In the genomic region with DNA sequence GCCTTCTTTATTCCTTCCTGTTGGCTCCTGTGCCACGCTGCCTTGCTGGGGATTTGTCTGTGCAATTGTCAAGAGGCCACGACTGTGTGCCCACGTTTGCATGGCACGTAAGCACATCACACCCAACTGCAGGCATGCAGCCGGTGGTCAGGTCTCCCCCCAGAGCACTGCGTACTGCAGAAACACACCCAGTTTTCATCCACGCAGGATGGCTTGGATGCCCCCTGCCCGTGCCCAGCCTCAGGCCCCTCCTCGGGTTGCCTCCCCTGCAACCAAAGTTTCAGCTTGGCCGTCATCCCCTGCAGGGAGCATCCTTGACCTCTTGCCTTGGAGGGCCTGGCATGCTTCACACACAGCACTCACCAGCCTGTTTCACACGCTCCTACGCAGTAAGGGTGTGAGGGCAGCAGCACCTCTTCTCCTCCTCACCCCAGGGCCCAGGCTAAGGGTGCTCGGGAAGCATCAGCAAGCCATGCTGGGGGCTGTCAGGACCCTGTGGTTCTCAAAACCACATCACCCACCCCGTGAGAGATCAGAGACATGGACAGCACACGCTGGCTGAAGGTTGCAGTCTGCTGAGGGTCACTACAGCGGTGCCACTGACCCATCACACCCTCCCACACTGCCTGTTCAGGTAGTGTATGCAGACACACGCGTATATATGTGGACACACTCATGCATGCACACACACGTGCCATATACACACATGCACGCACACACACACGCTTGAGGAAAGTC, we compare ENCODE assay signal across 2 cellular contexts.
TF ChIP-seq lines count a peak whose summit lies in the region.

No MANE protein-coding gene starts in this region.

TF ChIP-seq in IMR-90, 13 proteins besides CTCF, POLR2A, EP300 and RAD21:
- no peak for TF ChIP-seq RCOR1 (IDR thresholded peaks at IDR 0.05; ENCODE audit: insufficient replicate concordance, low read length)
- no peak for TF ChIP-seq SMC3 (IDR thresholded peaks at IDR 0.05; ENCODE audit: low read depth, low read length)
- no peak for TF ChIP-seq RFX5 (IDR thresholded peaks at IDR 0.05; ENCODE audit: low read depth, low read length)
- TF ChIP-seq, protein P1, sequence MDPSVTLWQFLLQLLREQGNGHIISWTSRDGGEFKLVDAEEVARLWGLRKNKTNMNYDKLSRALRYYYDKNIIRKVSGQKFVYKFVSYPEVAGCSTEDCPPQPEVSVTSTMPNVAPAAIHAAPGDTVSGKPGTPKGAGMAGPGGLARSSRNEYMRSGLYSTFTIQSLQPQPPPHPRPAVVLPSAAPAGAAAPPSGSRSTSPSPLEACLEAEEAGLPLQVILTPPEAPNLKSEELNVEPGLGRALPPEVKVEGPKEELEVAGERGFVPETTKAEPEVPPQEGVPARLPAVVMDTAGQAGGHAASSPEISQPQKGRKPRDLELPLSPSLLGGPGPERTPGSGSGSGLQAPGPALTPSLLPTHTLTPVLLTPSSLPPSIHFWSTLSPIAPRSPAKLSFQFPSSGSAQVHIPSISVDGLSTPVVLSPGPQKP (IDR thresholded peaks at IDR 0.05; ENCODE audit: borderline replicate concordance, low read depth, low read length) = no peak
- no peak for TF ChIP-seq MAZ (IDR thresholded peaks at IDR 0.05; ENCODE audit: borderline replicate concordance, low read depth, low read length)
- TF ChIP-seq CHD1 (IDR thresholded peaks at IDR 0.05; ENCODE audit: low read depth, low read length) = no peak
- TF ChIP-seq BHLHE40 (IDR thresholded peaks at IDR 0.05; ENCODE audit: low read depth, low read length) = no peak
- no peak for TF ChIP-seq NFE2L2 (IDR thresholded peaks at IDR 0.05; ENCODE audit: low read depth, low read length)
- TF ChIP-seq CEBPB (IDR thresholded peaks at IDR 0.05; ENCODE audit: low read depth, low read length) = no peak
- TF ChIP-seq FOS (IDR thresholded peaks at IDR 0.05; ENCODE audit: low read depth, low read length) = no peak
- no peak for TF ChIP-seq MAFK (IDR thresholded peaks at IDR 0.05; ENCODE audit: low read depth, low read length)
- TF ChIP-seq MXI1 (IDR thresholded peaks at IDR 0.05; ENCODE audit: borderline replicate concordance, low read depth, low read length) = no peak
- TF ChIP-seq, protein P2, sequence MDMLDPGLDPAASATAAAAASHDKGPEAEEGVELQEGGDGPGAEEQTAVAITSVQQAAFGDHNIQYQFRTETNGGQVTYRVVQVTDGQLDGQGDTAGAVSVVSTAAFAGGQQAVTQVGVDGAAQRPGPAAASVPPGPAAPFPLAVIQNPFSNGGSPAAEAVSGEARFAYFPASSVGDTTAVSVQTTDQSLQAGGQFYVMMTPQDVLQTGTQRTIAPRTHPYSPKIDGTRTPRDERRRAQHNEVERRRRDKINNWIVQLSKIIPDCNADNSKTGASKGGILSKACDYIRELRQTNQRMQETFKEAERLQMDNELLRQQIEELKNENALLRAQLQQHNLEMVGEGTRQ (IDR thresholded peaks at IDR 0.05; ENCODE audit: low read depth, low read length) = no peak
TF ChIP-seq in IMR-90: peak in this region for 0.

TF ChIP-seq in H1, 55 proteins besides CTCF, POLR2A, EP300 and RAD21:
- TF ChIP-seq POLR2AphosphoS5 (IDR thresholded peaks at IDR 0.05; ENCODE audit: low read depth, low read length) (peak; percentile 18; the same call in 1 of the 2 replicates), KDM5A (IDR thresholded peaks at IDR 0.05; ENCODE audit: low read length) (no peak)
